8 cellular contexts compared by ENCODE assay signal in the genomic region with DNA sequence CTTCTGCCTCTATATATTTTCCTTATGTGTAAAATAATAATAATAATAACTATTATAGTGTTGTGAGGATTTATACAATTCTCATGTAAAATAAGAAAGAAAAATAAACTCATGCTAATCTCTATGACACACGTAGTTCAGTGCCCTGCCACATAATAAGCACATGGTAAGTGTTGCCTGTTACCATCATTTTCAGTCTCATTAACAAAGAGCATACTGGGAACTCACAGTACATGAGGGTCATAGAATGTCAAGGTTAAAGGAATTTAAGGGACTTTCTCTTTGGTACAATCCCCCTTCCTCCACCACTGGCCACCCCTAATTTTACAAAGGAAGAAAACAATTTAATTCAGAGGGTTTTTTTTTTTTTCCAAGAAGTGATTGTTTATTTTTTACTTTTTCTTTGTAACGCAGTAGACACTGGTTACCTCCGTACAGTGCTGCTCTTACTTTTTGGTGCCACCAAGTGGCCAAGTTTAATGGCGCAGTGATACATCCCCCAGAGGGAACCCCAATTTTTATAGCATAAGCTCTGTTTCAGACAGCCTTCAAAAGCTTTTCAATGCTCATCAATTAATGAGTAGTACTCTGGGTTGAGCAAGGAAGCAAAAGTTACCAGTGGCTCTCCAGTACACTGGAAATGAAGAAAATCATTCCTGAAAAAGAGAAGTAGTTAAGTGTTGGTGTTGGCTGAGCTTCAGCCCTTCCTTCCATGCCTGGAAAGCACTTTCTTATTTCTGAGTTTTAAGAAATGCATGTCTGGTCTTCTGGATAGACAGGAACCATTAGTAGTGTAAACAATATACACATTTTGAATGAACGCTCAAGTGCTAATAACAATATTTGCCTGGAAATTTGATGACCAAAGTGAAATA.
DNase-seq lines count a peak whose midpoint lies in the region; ATAC-seq and TF ChIP-seq lines count a peak whose summit lies in the region.

No MANE protein-coding gene starts in this region.

- H3K4me2 ChIP-seq in OCI-LY3 (ENCODE audit: low read length) = peak overlapping the region; percentile 42

- H4K20me1 ChIP-seq in OCI-LY3 (ENCODE audit: insufficient read depth, low read length) = no peaks in the 10 kb centered on the region

- peak; percentile 78 for DNase-seq in AG20443 (ENCODE audit: low spot score)
- DNase-seq in activated T-cell treated with anti-CD3 and anti-CD28 coated beads, Interleukin-2, amount 50 U/mL, for 48 hours = peak; percentile 68 to 73
- DNase-seq in foreskin keratinocyte = peak in 1 of 2 donors; percentile 49
- DNase-seq in retinal pigment epithelial cell (ENCODE audit: low read depth) = no peak
- DNase-seq in GF-D8 (lab: John Stamatoyannopoulos, UW) = no peak

- H3K27ac ChIP-seq in OCI-LY3 (ENCODE audit: low read length) (no peak overlapping the region), foreskin keratinocyte (no peak overlapping the region)

- no peaks in the 10 kb centered on the region for H3K36me3 ChIP-seq in OCI-LY3 (replicated peaks; ENCODE audit: low read depth, low read length)

- no peaks in the 10 kb centered on the region for H3K9me3 ChIP-seq in OCI-LY3 (ENCODE audit: insufficient read depth, low read length)

- ATAC-seq in GM18858 (IDR thresholded peaks at IDR 0.05; ENCODE audit: unreplicated experiment) = peak; percentile 96
- ATAC-seq in HG03060 (IDR thresholded peaks at IDR 0.05; ENCODE audit: low read depth, unreplicated experiment) = peak; percentile 77
- ATAC-seq in foreskin keratinocyte = peak; percentile 93

- no peak overlapping the region for H3K9ac ChIP-seq in OCI-LY3 (ENCODE audit: low read length)

- no peak overlapping the region for H2AFZ ChIP-seq in OCI-LY3 (ENCODE audit: low read depth, low read length)

- H3K79me2 ChIP-seq in OCI-LY3 (ENCODE audit: low read length) = no peaks in the 10 kb centered on the region

- H3K27me3 ChIP-seq in OCI-LY3 (ENCODE audit: low read depth, low read length) (0 out of 2 replicates have a peak, but pooled peaks cover 6% of the 10 kb centered on the region), foreskin keratinocyte (no peaks in the 10 kb centered on the region)

- TF ChIP-seq CTCF in OCI-LY3 (IDR thresholded peaks at IDR 0.05; ENCODE audit: low read depth, low read length) (peak; percentile 77), foreskin keratinocyte (conservative IDR thresholded peaks at IDR 0.05) (peak; percentile 94), retinal pigment epithelial cell (conservative IDR thresholded peaks at IDR 0.05; ENCODE audit: low read depth, low read length) (peak; percentile 87)

- H3K4me1 ChIP-seq in OCI-LY3 (ENCODE audit: low read length) (no peaks in the 10 kb centered on the region), foreskin keratinocyte (peaks cover 16% of the 10 kb centered on the region)

- H3K4me3 ChIP-seq in OCI-LY3 (ENCODE audit: low read length) (0 out of 2 replicates have a peak overlapping the region, but pooled peaks have one; percentile 25), retinal pigment epithelial cell (ENCODE audit: low read length) (no peak overlapping the region)

Comparison
In these comparisons a context has a peak if more than half of its experiments do, and no peak if none do; other contexts are left out.
1. DNase-seq: peak in AG20443 (single experiment) and activated T-cell treated with anti-CD3 and anti-CD28 coated beads, Interleukin-2, amount 50 U/mL, for 48 hours (2 of 2); none in retinal pigment epithelial cell (single experiment) and GF-D8 (single experiment).
2. Peak in every context shown above with its lines, with median percentiles within 50 percentile points of each other: ATAC-seq and CTCF ChIP-seq.